8 cellular contexts compared by ENCODE assay signal in the genomic region with DNA sequence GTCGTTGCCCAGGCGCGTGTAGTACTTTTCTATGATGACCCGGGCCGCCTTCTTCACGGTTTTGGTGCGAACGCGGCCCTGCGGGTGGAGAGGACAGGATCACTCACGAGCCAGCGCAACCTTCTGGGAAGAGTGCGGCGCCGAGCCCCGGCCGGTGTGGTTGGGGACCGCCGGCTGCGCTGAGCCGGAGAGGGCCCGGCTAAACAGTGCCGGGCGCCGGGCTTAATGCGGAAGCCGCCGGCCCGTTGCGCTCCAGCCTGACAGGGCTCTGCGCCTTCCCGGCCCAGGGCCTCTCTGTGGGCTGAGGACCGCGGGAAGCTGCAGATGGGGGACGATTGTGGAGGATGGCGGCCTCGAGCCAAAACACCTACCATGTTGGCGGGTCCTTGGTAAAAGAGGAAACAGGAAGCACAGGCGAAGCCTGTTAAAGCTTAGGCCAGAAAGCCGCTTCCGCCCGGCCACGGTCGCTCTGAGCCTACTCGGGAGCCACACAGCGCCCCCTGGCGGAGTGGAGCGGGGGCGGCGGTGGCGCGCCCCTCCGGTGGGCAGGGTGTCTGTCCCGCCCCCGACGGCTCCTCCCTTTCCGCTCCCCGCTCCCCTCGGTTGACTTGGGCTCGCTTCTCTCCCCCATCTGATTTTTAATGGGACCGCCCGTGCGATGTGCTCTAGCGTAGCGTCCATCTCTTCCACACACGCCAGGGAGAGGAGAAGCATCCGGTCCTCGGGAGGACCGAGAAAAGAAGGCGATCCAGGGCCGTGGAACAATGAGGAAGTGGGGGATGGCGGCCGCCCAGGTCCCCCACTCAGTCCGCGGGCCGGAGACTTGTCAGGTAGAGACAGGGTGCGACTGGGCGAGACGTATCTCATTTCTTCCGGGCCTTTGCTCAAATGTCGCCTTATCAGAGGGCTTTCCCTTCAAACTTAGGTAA. TPM values are rescaled to one million over a fixed set of nuclear protein-coding genes. Genes with fewer than 3 reads are reported as not detected.
DNase-seq lines count a peak whose midpoint lies in the region; ATAC-seq, FAIRE-seq and TF ChIP-seq lines count a peak whose summit lies in the region.

A gene (minus strand): TSS at position 403 of the 929 bp plus-strand sequence. CDS start 29 bp downstream, at position 374.

- peak within 1 kb of the TSS; percentile 97 for H3K4me3 Mint-ChIP-seq in CD14-positive monocyte
- H3K4me3 Mint-ChIP-seq in stimulated activated effector memory CD8-positive, alpha-beta T cell treated with anti-CD3 and anti-CD28 coated beads, Interleukin-12 subunit alpha, Interleukin-12 subunit beta, amount 100 ng/mL, for 72 hours, result peak within 1 kb of the TSS; percentile 94

- H3K36me3 Mint-ChIP-seq in CD14-positive monocyte, result peaks cover 32 to 38% of the 10 kb centered on the region in 2 donors
- peaks cover 59% of the 10 kb centered on the region for H3K36me3 Mint-ChIP-seq in stimulated activated effector memory CD8-positive, alpha-beta T cell treated with anti-CD3 and anti-CD28 coated beads, Interleukin-12 subunit alpha, Interleukin-12 subunit beta, amount 100 ng/mL, for 72 hours

- no peaks in the 10 kb centered on the region for H3K9me3 Mint-ChIP-seq in CD14-positive monocyte
- H3K9me3 Mint-ChIP-seq in stimulated activated effector memory CD8-positive, alpha-beta T cell treated with anti-CD3 and anti-CD28 coated beads, Interleukin-12 subunit alpha, Interleukin-12 subunit beta, amount 100 ng/mL, for 72 hours, result no peaks in the 10 kb centered on the region

- ATAC-seq in GM21360 (IDR thresholded peaks at IDR 0.05; ENCODE audit: unreplicated experiment), result peak; percentile 88
- peak; percentile 96 for ATAC-seq in stimulated activated effector memory CD8-positive, alpha-beta T cell treated with anti-CD3 and anti-CD28 coated beads, Interleukin-12 subunit alpha, Interleukin-12 subunit beta, amount 100 ng/mL, for 72 hours

- H3K27ac Mint-ChIP-seq in CD14-positive monocyte, result peak within 1 kb of the TSS; percentile 92 to 96 (median 95)
- peak within 1 kb of the TSS; percentile 98 for H3K27ac Mint-ChIP-seq in stimulated activated effector memory CD8-positive, alpha-beta T cell treated with anti-CD3 and anti-CD28 coated beads, Interleukin-12 subunit alpha, Interleukin-12 subunit beta, amount 100 ng/mL, for 72 hours

- peaks cover 27% of the 10 kb centered on the region for H3K4me1 Mint-ChIP-seq in CD14-positive monocyte
- peaks cover 44% of the 10 kb centered on the region for H3K4me1 Mint-ChIP-seq in stimulated activated effector memory CD8-positive, alpha-beta T cell treated with anti-CD3 and anti-CD28 coated beads, Interleukin-12 subunit alpha, Interleukin-12 subunit beta, amount 100 ng/mL, for 72 hours

- intact Hi-C loops in CD14-positive monocyte (cut with micrococcal nuclease), result loop anchor here in 1 of 2 donors (5.0 kb wide), 2 partner anchors 212 to 472 kb away; a partner anchor contains a TSS

- peak; percentile 99 for TF ChIP-seq CTCF in CD14-positive monocyte (IDR thresholded peaks at IDR 0.05)

- POLR2A ChIA-PET in activated CD8-positive, alpha-beta memory T cell treated with anti-CD3 and anti-CD28 coated beads for 36 hours (lab: Charles Lee), result interaction anchor here (0.6 to 1.9 kb wide), 11 partner anchors 9 to 527 kb away, joined by 3 to 16 read pairs (median 3); a partner anchor contains a TSS

- CTCF ChIA-PET in activated CD8-positive, alpha-beta memory T cell treated with anti-CD3 and anti-CD28 coated beads for 36 hours (lab: Charles Lee), result interaction anchor here (1.2 to 2.5 kb wide), 5 partner anchors 10 to 471 kb away, joined by 4 to 13 read pairs (median 6); a partner anchor contains a TSS

- peak; percentile 96 for DNase-seq in CD14-positive monocyte (ENCODE audit: low spot score)
- DNase-seq in HTR-8/SVneo (ENCODE audit: insufficient read length, low spot score), result peak; percentile 95
- peak; percentile 56 for DNase-seq in epithelial cell of prostate (ENCODE audit: low read depth, low spot score)
- DNase-seq in myocyte (ENCODE audit: low read depth), result peak; percentile 97
- DNase-seq in stimulated activated effector memory CD8-positive, alpha-beta T cell treated with anti-CD3 and anti-CD28 coated beads, Interleukin-12 subunit alpha, Interleukin-12 subunit beta, amount 100 ng/mL, for 72 hours (ENCODE audit: low spot score in 2 of 2), result peak; percentile 99 to 100
- DNase-seq in NCI-H1417 (lab: John Stamatoyannopoulos, UW), result no peak

- FAIRE-seq in HTR-8/SVneo (lab: Jason Lieb, UNC), result no peak

- peak within 1 kb of the TSS; percentile 89 for H3K27ac ChIP-seq in epithelial cell of prostate

- peaks cover 0 to 6% (median 2%) of the 10 kb centered on the region in 3 donors for H3K27me3 Mint-ChIP-seq in CD14-positive monocyte (ENCODE audit: low read depth in 3 of 3)

RNA-seq across cellular contexts. Expression of the gene that starts here (rescaled TPM):
- polyA plus RNA-seq in CD14-positive monocyte, result 100 to 1,000 TPM; 604 to 619 TPM
- total RNA-seq in activated CD8-positive, alpha-beta memory T cell treated with anti-CD3 and anti-CD28 coated beads for 36 hours, result 1,000 to 10,000 TPM; 2,567 to 2,604 TPM
- 1,837 and 2,286 TPM in 2 replicates for total RNA-seq in myocyte
- polyA plus RNA-seq in myocyte (2012), result 2,433 TPM

Comparison
In these comparisons a context has a peak if more than half of its experiments do, and no peak if none do; other contexts are left out.
1. DNase-seq: peak in CD14-positive monocyte (single experiment), HTR-8/SVneo (single experiment), epithelial cell of prostate (single experiment), myocyte (single experiment) and stimulated activated effector memory CD8-positive, alpha-beta T cell treated with anti-CD3 and anti-CD28 coated beads, Interleukin-12 subunit alpha, Interleukin-12 subunit beta, amount 100 ng/mL, for 72 hours (2 of 2); none in NCI-H1417 (0 of 3).